ENCODE assay signal across 25 cellular contexts in the genomic region with DNA sequence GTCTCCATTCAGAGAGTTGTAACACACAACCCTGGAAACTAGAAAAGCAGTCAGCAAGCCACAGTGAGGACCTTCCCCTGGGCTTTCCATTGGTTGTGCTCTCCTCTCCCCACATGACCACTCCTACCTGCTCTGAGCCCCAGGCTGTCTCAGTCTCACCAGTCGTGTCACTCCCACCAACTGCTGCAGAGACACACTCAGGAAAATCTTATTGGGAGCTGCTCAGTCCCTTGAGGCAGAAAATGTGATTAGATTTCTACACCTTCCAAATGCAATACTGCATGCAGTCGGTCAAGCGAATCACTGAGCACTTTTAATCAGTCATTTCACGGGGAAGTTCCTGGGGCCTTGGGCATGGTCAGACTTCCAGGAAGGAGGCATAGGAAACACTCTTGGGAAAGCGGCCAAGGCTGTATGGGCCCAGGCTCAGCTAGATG.
DNase-seq lines count a peak whose midpoint lies in the region; ATAC-seq, FAIRE-seq and TF ChIP-seq lines count a peak whose summit lies in the region.
"Had no signal": no experiment of that assay in that cellular context is flagged by ENCODE, and none has a peak within 500 bp of the region (broad histone marks: within the 10 kb centered on the region; RNA-seq: fewer than 3 reads in every experiment).

No MANE protein-coding gene starts in this region.

- no peaks in the 10 kb centered on the region for H3K79me2 ChIP-seq in astrocyte (ENCODE audit: insufficient read depth, low read length)

- peak overlapping the region; percentile 63 for H3K4me2 ChIP-seq in astrocyte (ENCODE audit: low read length)

- DNase-seq in left ventricle myocardium inferior (no peak), right cardiac atrium (no peak), astrocyte (ENCODE audit: low read depth) (peak; percentile 6), kidney (peak; percentile 84), urothelium cell line (ENCODE audit: low spot score) (peak; percentile 7), HAP-1 (ENCODE audit: low spot score in 2 of 2) (no peak)
- DNase-seq: activated CD4-positive, CD25-positive, alpha-beta regulatory T cell treated with anti-CD3 and anti-CD28 coated beads, Interleukin-2, amount 50 U/mL, for 72 hours; C1 segment of cervical spinal cord; central memory CD4-positive, alpha-beta T cell; DMS153; effector CD4-positive, alpha-beta T cell; heart right ventricle; midbrain; NCI-H187 treated with DMSO at 0.1 percent for 48 hours; stimulated activated CD4-positive, alpha-beta T cell treated with anti-CD3 and anti-CD28 coated beads, Interleukin-15, amount 100 ng/mL, for 24 hours; stimulated activated naive CD4-positive, alpha-beta T cell had no signal

- peak overlapping the region; percentile 22 for H3K27ac ChIP-seq in left ventricle myocardium inferior (replicated peaks)
- H3K27ac ChIP-seq in right cardiac atrium (ENCODE audit: low read length), result no peak overlapping the region
- peak overlapping the region; percentile 4 for H3K27ac ChIP-seq in astrocyte (ENCODE audit: low read depth, low read length)
- H3K27ac ChIP-seq in kidney (ENCODE audit: low read depth in 2 of 2, low read length in 2 of 2), result peak overlapping the region in 1 of 2 donors; percentile 24
- H3K27ac ChIP-seq: A549, heart right ventricle, HL-60, SJSA1, tibial nerve had no signal

- H4K20me1 ChIP-seq in astrocyte (ENCODE audit: insufficient read depth, low read length), result no peaks in the 10 kb centered on the region

- H3K27ac Mint-ChIP-seq in astrocyte (ENCODE audit: unreplicated experiment), result peak overlapping the region; percentile 43
- H3K27ac Mint-ChIP-seq: activated T-helper 2 cell treated with anti-CD3 and anti-CD28 coated beads, Interferon-gamma antibody, Interleukin-2, Interleukin-4, amounts not matched to agents 10 μg/mL and 5 μg/mL and 100 μg/mL, durations not matched to agents 14 hours and 24 hours and 36 hours; T-helper 2 cell treated with Interferon-gamma antibody and Interleukin-4, amounts not matched to agents 5 μg/mL and 100 μg/mL, for 36 hours had no signal

- peaks cover 8% of the 10 kb centered on the region for H3K9me3 ChIP-seq in left ventricle myocardium inferior (replicated peaks)
- H3K9me3 ChIP-seq in right cardiac atrium (ENCODE audit: control insufficient read depth, low read length), result no peaks in the 10 kb centered on the region
- H3K9me3 ChIP-seq in astrocyte (ENCODE audit: insufficient read depth, low read depth, low read length), result peaks cover 7% of the 10 kb centered on the region
- peaks cover 0 to 11% of the 10 kb centered on the region in 2 donors for H3K9me3 ChIP-seq in kidney (ENCODE audit: control insufficient read depth in 1 of 2, low read length in 2 of 2)
- no peaks in the 10 kb centered on the region for H3K9me3 ChIP-seq in HAP-1
- H3K9me3 ChIP-seq: SJSA1 had no signal

- intact Hi-C loops in left ventricle myocardium inferior (cut with micrococcal nuclease) (no loop called here), right cardiac atrium (cut with DNase I) (no loop called here), kidney (cut with DNase I) (no loop called here)

- H3K4me3 Mint-ChIP-seq in astrocyte (ENCODE audit: unreplicated experiment), result no peak overlapping the region
- H3K4me3 Mint-ChIP-seq: T-helper 2 cell treated with Interferon-gamma antibody and Interleukin-4, amounts not matched to agents 5 μg/mL and 100 μg/mL, for 36 hours had no signal

- in situ Hi-C loops in HAP-1 (cut with MboI; ENCODE audit: low sequenced_read_pairs), result no loop called here

- peak overlapping the region; percentile 13 for H2AFZ ChIP-seq in astrocyte (ENCODE audit: low read depth, low read length)

- H3K9me3 Mint-ChIP-seq in astrocyte (ENCODE audit: unreplicated experiment), result peaks cover 6% of the 10 kb centered on the region

- H3K27me3 ChIP-seq in left ventricle myocardium inferior (ENCODE audit: low read depth) (no peaks in the 10 kb centered on the region), right cardiac atrium (ENCODE audit: control insufficient read depth, insufficient read depth) (no peaks in the 10 kb centered on the region), astrocyte (ENCODE audit: insufficient read depth, low read length) (no peaks in the 10 kb centered on the region), HAP-1 (ENCODE audit: low read depth) (no peaks in the 10 kb centered on the region)
- H3K27me3 ChIP-seq: heart right ventricle, SJSA1, tibial nerve had no signal

- no peaks in the 10 kb centered on the region for H3K36me3 ChIP-seq in left ventricle myocardium inferior
- no peaks in the 10 kb centered on the region for H3K36me3 ChIP-seq in astrocyte (ENCODE audit: insufficient read depth, low read length)
- H3K36me3 ChIP-seq in kidney (ENCODE audit: control insufficient read depth in 1 of 2, insufficient read depth in 2 of 2, low read length in 2 of 2), result no peaks in the 10 kb centered on the region
- no peaks in the 10 kb centered on the region for H3K36me3 ChIP-seq in HAP-1 (replicated peaks)
- H3K36me3 ChIP-seq: heart right ventricle, SJSA1, tibial nerve had no signal

- FAIRE-seq in astrocyte (lab: Jason Lieb, UNC) (no peak), kidney (lab: Jason Lieb, UNC) (no peak), urothelium cell line (lab: Jason Lieb, UNC) (no peak)
- FAIRE-seq: A549, islet of Langerhans had no signal

- no peaks in the 10 kb centered on the region for H3K27me3 Mint-ChIP-seq in astrocyte (ENCODE audit: low read depth, unreplicated experiment)

- H3K4me1 ChIP-seq in left ventricle myocardium inferior (peaks cover 7% of the 10 kb centered on the region), right cardiac atrium (ENCODE audit: control insufficient read depth, insufficient read depth, low read length) (no peaks in the 10 kb centered on the region), astrocyte (ENCODE audit: insufficient read depth, low read length) (peaks cover 10% of the 10 kb centered on the region), kidney (ENCODE audit: control insufficient read depth in 1 of 2, insufficient read depth in 1 of 2, low read depth in 1 of 2, low read length in 2 of 2) (peaks cover 0 to 3% of the 10 kb centered on the region in 2 donors), HAP-1 (no peaks in the 10 kb centered on the region)
- H3K4me1 ChIP-seq: A549, tibial nerve had no signal

- ATAC-seq in right cardiac atrium, result no peak
- no peak for ATAC-seq in HG03342 (IDR thresholded peaks at IDR 0.05; ENCODE audit: unreplicated experiment)
- ATAC-seq in GM21381 (IDR thresholded peaks at IDR 0.05; ENCODE audit: unreplicated experiment), result no peak

- WGBS in right cardiac atrium, result 61% methylated on average over 5 of the region's 5 CpGs

- TF ChIP-seq CTCF in left ventricle myocardium inferior (IDR thresholded peaks at IDR 0.05; ENCODE audit: borderline replicate concordance) (no peak), astrocyte (IDR thresholded peaks at IDR 0.05; ENCODE audit: insufficient read depth, low read depth, low read length) (no peak), kidney (IDR thresholded peaks at IDR 0.05; ENCODE audit: borderline replicate concordance, extremely low read depth, insufficient read depth) (no peak)

- H3K9ac ChIP-seq in astrocyte (ENCODE audit: low read length), result no peak overlapping the region
- no peak overlapping the region for H3K9ac ChIP-seq in kidney (ENCODE audit: low read length in 2 of 2)

- peaks cover 22% of the 10 kb centered on the region for H3K4me1 Mint-ChIP-seq in astrocyte (ENCODE audit: low read depth, unreplicated experiment)

- H3K4me3 ChIP-seq in left ventricle myocardium inferior, result no peak overlapping the region
- H3K4me3 ChIP-seq in right cardiac atrium (ENCODE audit: low read length), result no peak overlapping the region
- H3K4me3 ChIP-seq in astrocyte (ENCODE audit: insufficient read depth, low read depth, low read length), result no peak overlapping the region
- no peak overlapping the region for H3K4me3 ChIP-seq in kidney (ENCODE audit: low read length in 2 of 2)
- H3K4me3 ChIP-seq in HAP-1, result no peak overlapping the region
- H3K4me3 ChIP-seq: A549, heart right ventricle, SJSA1, tibial nerve had no signal

- H3K36me3 Mint-ChIP-seq in astrocyte (ENCODE audit: low read depth, unreplicated experiment), result no peaks in the 10 kb centered on the region

Comparison
In these comparisons a context has a peak if more than half of its experiments do, and no peak if none do; other contexts are left out.
1. DNase-seq: peak in astrocyte (single experiment), kidney (single experiment) and urothelium cell line (single experiment); none in left ventricle myocardium inferior (single experiment), right cardiac atrium (0 of 3) and HAP-1 (0 of 2).